ENCODE assay signal across 20 cellular contexts in the genomic region with DNA sequence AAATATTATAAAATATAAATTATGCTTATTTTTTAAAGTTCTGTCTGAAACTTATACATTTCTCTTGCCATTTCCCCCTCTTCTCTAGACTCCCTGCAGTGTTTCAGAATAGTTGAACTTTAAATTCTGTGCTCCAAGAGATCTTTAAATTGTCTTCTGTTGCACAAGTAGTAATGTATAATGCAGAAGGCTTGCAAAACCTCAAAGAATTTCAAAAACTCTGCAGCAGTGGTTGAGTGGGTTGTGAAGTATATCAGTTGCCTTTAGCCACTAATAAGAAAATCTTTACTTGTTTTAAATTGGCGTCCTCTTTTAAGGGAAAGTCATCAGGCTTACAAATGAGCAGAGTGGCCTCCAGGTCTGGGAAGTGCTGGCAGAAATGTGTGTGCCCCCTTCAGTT.
"Had no signal": no experiment of that assay in that cellular context is flagged by ENCODE, and none has a peak within 500 bp of the region (broad histone marks: within the 10 kb centered on the region; RNA-seq: fewer than 3 reads in every experiment).

No MANE protein-coding gene starts in this region.

- H3K4me3 ChIP-seq: esophagus muscularis mucosa, left lung, tibial artery had no signal

- H3K36me3 ChIP-seq: esophagus muscularis mucosa, left lung, tibial artery had no signal

- H3K27me3 ChIP-seq: esophagus muscularis mucosa, left lung, tibial artery had no signal

- H3K4me1 ChIP-seq: esophagus muscularis mucosa, left lung, tibial artery had no signal

- H3K9me3 ChIP-seq: esophagus muscularis mucosa, left lung, tibial artery had no signal

- H3K27ac ChIP-seq: esophagus muscularis mucosa, left lung, tibial artery, VCaP had no signal

- ATAC-seq: activated naive CD4-positive, alpha-beta T cell treated with anti-CD3 and anti-CD28 coated beads, Interleukin-2, amount 50 U/mL, for 72 hours; activated T-cell treated with anti-CD3 and anti-CD28 coated beads, Interleukin-2, amount 50 U/mL, for 72 hours; left lung; stimulated activated naive CD8-positive, alpha-beta T cell treated with anti-CD3 and anti-CD28 coated beads, Interleukin-15, Interleukin-2, amounts not matched to agents 100 U/mL and 50 U/mL, for 24 hours had no signal

- DNase-seq: activated CD4-positive, alpha-beta T cell treated with anti-CD3 and anti-CD28 coated beads, Interleukin-2, amount 50 U/mL, for 1 hour; activated CD4-positive, CD25-positive, alpha-beta regulatory T cell treated with anti-CD3 and anti-CD28 coated beads, Interleukin-2, amount 50 U/mL, for 72 hours; activated CD8-positive, alpha-beta memory T cell treated with anti-CD3 and anti-CD28 coated beads for 24 hours; activated CD8-positive, alpha-beta memory T cell treated with anti-CD3 and anti-CD28 coated beads, Interleukin-2, amount 50 U/mL, for 48 hours; activated gamma-delta T cell; activated T-cell treated with anti-CD3 and anti-CD28 coated beads, Interleukin-2, amount 50 U/mL, for 72 hours; amygdala; effector CD8-positive, alpha-beta T cell; foreskin melanocyte; kidney; left lung; midbrain; occipital lobe; stimulated activated naive CD8-positive, alpha-beta T cell treated with anti-CD3 and anti-CD28 coated beads, Interleukin-15, Interleukin-2, amounts not matched to agents 100 U/mL and 50 U/mL, for 24 hours; substantia nigra; T-helper 2 cell; tibial artery had no signal
